27 cellular contexts compared by ENCODE assay signal in the genomic region with DNA sequence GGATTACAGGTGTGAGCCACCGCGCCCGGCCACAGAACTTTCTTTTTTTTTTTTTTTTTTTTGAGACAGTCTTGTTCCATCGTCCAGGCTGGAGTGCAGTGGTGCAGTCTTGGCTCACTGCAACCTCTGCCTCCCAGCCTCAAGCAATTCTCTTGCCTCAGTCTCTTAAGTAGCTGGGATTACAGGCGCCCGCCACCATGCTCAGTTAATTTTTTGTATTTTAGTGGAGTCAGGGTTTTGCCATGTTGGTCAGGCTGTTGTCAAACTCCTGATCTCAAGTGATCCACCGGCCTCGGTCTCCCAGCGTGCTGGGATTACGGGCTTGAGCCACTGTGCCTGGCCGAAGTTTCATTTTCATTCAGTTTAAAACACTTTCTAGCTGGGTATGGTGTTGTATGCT.
"Had no signal": no experiment of that assay in that cellular context is flagged by ENCODE, and none has a peak within 500 bp of the region (broad histone marks: within the 10 kb centered on the region; RNA-seq: fewer than 3 reads in every experiment).

No MANE protein-coding gene starts in this region.

- H3K36me3 ChIP-seq: esophagus muscularis mucosa, gastroesophageal sphincter, heart left ventricle, left lung, right lobe of liver, tibial artery, upper lobe of left lung, vagina had no signal

- H3K36me3 Mint-ChIP-seq: natural killer cell had no signal

- H3K4me3 Mint-ChIP-seq: natural killer cell had no signal

- H3K27me3 ChIP-seq: esophagus muscularis mucosa, foreskin keratinocyte, gastroesophageal sphincter, heart left ventricle, hepatocyte, left lung, right lobe of liver, testis, tibial artery, upper lobe of left lung, vagina had no signal

- H3K4me3 ChIP-seq: coronary artery, esophagus muscularis mucosa, gastroesophageal sphincter, heart left ventricle, hepatocyte, left lung, right lobe of liver, testis, tibial artery, upper lobe of left lung, vagina had no signal

- H3K9me3 Mint-ChIP-seq: natural killer cell had no signal

- H3K4me1 ChIP-seq: right lobe of liver, testis had no signal

- ATAC-seq: foreskin keratinocyte, gastroesophageal sphincter, heart left ventricle, left cardiac atrium, left lung, natural killer cell, right lobe of liver had no signal

- H3K9me3 ChIP-seq: esophagus muscularis mucosa, gastroesophageal sphincter, heart left ventricle, left lung, right lobe of liver, testis, tibial artery, upper lobe of left lung, vagina had no signal

- H3K27ac ChIP-seq: coronary artery, esophagus muscularis mucosa, foreskin keratinocyte, gastroesophageal sphincter, heart left ventricle, hepatocyte, left lung, parathyroid adenoma, right lobe of liver, testis, tibial artery, upper lobe of left lung, vagina had no signal

- H3K27me3 Mint-ChIP-seq: progenitor cell of endocrine pancreas had no signal

- H3K27ac Mint-ChIP-seq: natural killer cell had no signal

- DNase-seq: dermis blood vessel endothelial cell; effector memory CD4-positive, alpha-beta T cell; foreskin keratinocyte; heart left ventricle; left cardiac atrium; mammary epithelial cell; mesendoderm; natural killer cell; right lobe of liver; small intestine; stimulated activated CD4-positive, alpha-beta T cell treated with anti-CD3 and anti-CD28 coated beads, Interleukin-12 subunit alpha, Interleukin-12 subunit beta, amount 100 ng/mL, for 4 hours; stimulated activated CD4-positive, alpha-beta T cell treated with anti-CD3 and anti-CD28 coated beads, Interleukin-1b, Interleukin-23, amount 100 ng/mL, for 48 hours; stimulated activated CD4-positive, alpha-beta T cell treated with anti-CD3 and anti-CD28 coated beads, Interleukin-4, amount 100 ng/mL, for 1 hour; stimulated activated CD8-positive, alpha-beta memory T cell treated with anti-CD3 and anti-CD28 coated beads, Interleukin-4, amount 100 ng/mL, for 48 hours; stimulated activated naive CD4-positive, alpha-beta T cell; substantia nigra; testis; tibial artery; upper lobe of left lung had no signal
